ENCODE assay signal across 18 cellular contexts in genomic region chr6:160060221-160060620, GRCh38.
DNase-seq lines count a peak whose midpoint lies in the region; ATAC-seq and TF ChIP-seq lines count a peak whose summit lies in the region.
"Had no signal": no experiment of that assay in that cellular context is flagged by ENCODE, and none has a peak within 500 bp of the region (broad histone marks: within the 10 kb centered on the region; RNA-seq: fewer than 3 reads in every experiment).

No MANE protein-coding gene starts in this region.

- DNase-seq in cardiac septum (ENCODE audit: low spot score), result peak; percentile 62
- no peak for DNase-seq in right cardiac atrium
- no peak for DNase-seq in GM23338 (ENCODE audit: low spot score)
- DNase-seq in neural crest cell (ENCODE audit: low read depth, low spot score), result no peak
- DNase-seq in brain microvascular endothelial cell, result no peak
- no peak for DNase-seq in activated CD4-positive, alpha-beta memory T cell treated with anti-CD3 and anti-CD28 coated beads for 36 hours
- no peak for DNase-seq in activated T-cell treated with anti-CD3 and anti-CD28 coated beads, Interleukin-2, amount 50 U/mL, for 48 hours
- DNase-seq: 8988T; CD4-positive, alpha-beta memory T cell; DMS153; DMS79; GDM1; GOT3; H7; HFFc6 had no signal

- H3K27ac Mint-ChIP-seq in GM23338 (peak overlapping the region; percentile 50), neural crest cell (ENCODE audit: unreplicated experiment) (peak overlapping the region; percentile 63)
- H3K27ac Mint-ChIP-seq in activated CD4-positive, alpha-beta memory T cell treated with anti-CD3 and anti-CD28 coated beads for 36 hours, result no peak overlapping the region
- H3K27ac Mint-ChIP-seq: HFFc6 had no signal

- POLR2A ChIA-PET in activated CD4-positive, alpha-beta memory T cell treated with anti-CD3 and anti-CD28 coated beads for 36 hours (lab: Charles Lee), result no interaction called here

- in situ Hi-C loops in brain microvascular endothelial cell (cut with HindIII; ENCODE audit: low pct_ligation_motif_present, low sequenced_read_pairs), result no loop called here

- H3K36me3 ChIP-seq in GM23338 (ENCODE audit: insufficient read depth) (peaks cover 24% of the 10 kb centered on the region), brain microvascular endothelial cell (replicated peaks) (peaks cover 73% of the 10 kb centered on the region)

- H3K9me3 ChIP-seq in right cardiac atrium (ENCODE audit: control insufficient read depth, low read length), result no peaks in the 10 kb centered on the region
- H3K9me3 ChIP-seq: BLaER1 had no signal

- no peaks in the 10 kb centered on the region for H3K9me2 ChIP-seq in GM23338 (ENCODE audit: insufficient read depth)

- H2AFZ ChIP-seq in GM23338, result no peak overlapping the region

- intact Hi-C loops in cardiac septum (cut with DNase I) (no loop called here), right cardiac atrium (cut with DNase I) (no loop called here)
- intact Hi-C loops in activated CD4-positive, alpha-beta memory T cell treated with anti-CD3 and anti-CD28 coated beads for 36 hours (cut with micrococcal nuclease), result no loop called here

- H3K27me3 ChIP-seq in right cardiac atrium (ENCODE audit: control insufficient read depth, insufficient read depth) (no peaks in the 10 kb centered on the region), GM23338 (ENCODE audit: insufficient read depth) (no peaks in the 10 kb centered on the region), brain microvascular endothelial cell (replicated peaks) (no peaks in the 10 kb centered on the region)
- H3K27me3 ChIP-seq: BLaER1 had no signal

- H3K79me2 ChIP-seq in GM23338 (replicated peaks; ENCODE audit: insufficient read depth), result no peaks in the 10 kb centered on the region

- CTCF ChIA-PET in activated CD4-positive, alpha-beta memory T cell treated with anti-CD3 and anti-CD28 coated beads for 36 hours (lab: Charles Lee), result no interaction called here

- H3K4me3 ChIP-seq in right cardiac atrium (ENCODE audit: low read length) (no peak overlapping the region), GM23338 (no peak overlapping the region), brain microvascular endothelial cell (ENCODE audit: low read depth, low read length) (no peak overlapping the region)
- H3K4me3 ChIP-seq: BLaER1 had no signal

- no peak overlapping the region for H3K27ac ChIP-seq in right cardiac atrium (ENCODE audit: low read length)
- H3K27ac ChIP-seq in GM23338 (ENCODE audit: low read depth), result no peak overlapping the region
- no peak overlapping the region for H3K27ac ChIP-seq in brain microvascular endothelial cell
- H3K27ac ChIP-seq: BLaER1 had no signal

- no peaks in the 10 kb centered on the region for H3F3A ChIP-seq in GM23338 (replicated peaks; ENCODE audit: low read depth)

- H3K4me1 Mint-ChIP-seq in GM23338 (no peaks in the 10 kb centered on the region; the same call in 2 of the 3 replicates), neural crest cell (no peaks in the 10 kb centered on the region)
- no peaks in the 10 kb centered on the region for H3K4me1 Mint-ChIP-seq in activated CD4-positive, alpha-beta memory T cell treated with anti-CD3 and anti-CD28 coated beads for 36 hours (ENCODE audit: low read depth)
- H3K4me1 Mint-ChIP-seq: CD14-positive monocyte had no signal

- H3K4me3 Mint-ChIP-seq in GM23338, result no peak overlapping the region
- no peak overlapping the region for H3K4me3 Mint-ChIP-seq in neural crest cell
- no peak overlapping the region for H3K4me3 Mint-ChIP-seq in activated CD4-positive, alpha-beta memory T cell treated with anti-CD3 and anti-CD28 coated beads for 36 hours
- H3K4me3 Mint-ChIP-seq: CD14-positive monocyte; CD4-positive, alpha-beta memory T cell; HFFc6 had no signal

- no peaks in the 10 kb centered on the region for H3K27me3 Mint-ChIP-seq in GM23338 (ENCODE audit: insufficient read depth, low read depth, poor library complexity)
- no peaks in the 10 kb centered on the region for H3K27me3 Mint-ChIP-seq in neural crest cell (ENCODE audit: low read depth)
- no peaks in the 10 kb centered on the region for H3K27me3 Mint-ChIP-seq in activated CD4-positive, alpha-beta memory T cell treated with anti-CD3 and anti-CD28 coated beads for 36 hours
- H3K27me3 Mint-ChIP-seq: CD4-positive, alpha-beta memory T cell had no signal

- no peaks in the 10 kb centered on the region for H3K4me1 ChIP-seq in right cardiac atrium (ENCODE audit: control insufficient read depth, insufficient read depth, low read length)
- no peaks in the 10 kb centered on the region for H3K4me1 ChIP-seq in GM23338 (ENCODE audit: insufficient read depth)

- H4K20me1 ChIP-seq in GM23338 (replicated peaks; ENCODE audit: insufficient read depth), result no peaks in the 10 kb centered on the region

- ATAC-seq in right cardiac atrium (no peak), GM23338 (no peak)
- ATAC-seq: HCT116 had no signal

- H3K36me3 Mint-ChIP-seq in GM23338 (ENCODE audit: low read depth), result peaks cover 83% of the 10 kb centered on the region
- H3K36me3 Mint-ChIP-seq in neural crest cell (ENCODE audit: low read depth), result peaks cover 40% of the 10 kb centered on the region
- peaks cover 54% of the 10 kb centered on the region for H3K36me3 Mint-ChIP-seq in activated CD4-positive, alpha-beta memory T cell treated with anti-CD3 and anti-CD28 coated beads for 36 hours

- WGBS in right cardiac atrium, result 95% methylated on average over 11 of the region's 11 CpGs

- TF ChIP-seq CTCF in GM23338 (conservative IDR thresholded peaks at IDR 0.05; ENCODE audit: low read depth in 2 of 2), result no peak
- TF ChIP-seq CTCF in neural crest cell (conservative IDR thresholded peaks at IDR 0.05), result no peak
- TF ChIP-seq CTCF in brain microvascular endothelial cell (IDR thresholded peaks at IDR 0.05; ENCODE audit: low read depth, low read length, missing control alignments), result no peak

- H3K4me2 ChIP-seq in GM23338, result no peak overlapping the region
- H3K4me2 ChIP-seq: BLaER1 had no signal

- no peaks in the 10 kb centered on the region; the same call in 2 of the 3 replicates for H3K9me3 Mint-ChIP-seq in GM23338
- no peaks in the 10 kb centered on the region for H3K9me3 Mint-ChIP-seq in neural crest cell
- no peaks in the 10 kb centered on the region for H3K9me3 Mint-ChIP-seq in activated CD4-positive, alpha-beta memory T cell treated with anti-CD3 and anti-CD28 coated beads for 36 hours
- H3K9me3 Mint-ChIP-seq: HFFc6 had no signal

TF ChIP-seq in GM23338, 12 proteins besides CTCF, POLR2A, EP300 and RAD21:
- TF ChIP-seq STAT1 (IDR thresholded peaks at IDR 0.05; ENCODE audit: unreplicated experiment) (no peak), ZNF331 (CRISPR knock-in tag; IDR thresholded peaks at IDR 0.05; ENCODE audit: low read depth) (no peak), POLR2AphosphoS5 (IDR thresholded peaks at IDR 0.05; ENCODE audit: low read depth) (no peak), JUNB (IDR thresholded peaks at IDR 0.05; ENCODE audit: unreplicated experiment) (no peak), EZH2phosphoT487 (IDR thresholded peaks at IDR 0.05; ENCODE audit: unreplicated experiment) (no peak), NANOG (IDR thresholded peaks at IDR 0.05; ENCODE audit: borderline replicate concordance) (no peak), CREB1 (CRISPR knock-in tag; IDR thresholded peaks at IDR 0.05; ENCODE audit: low read depth) (no peak)
- TF ChIP-seq, protein P1, sequence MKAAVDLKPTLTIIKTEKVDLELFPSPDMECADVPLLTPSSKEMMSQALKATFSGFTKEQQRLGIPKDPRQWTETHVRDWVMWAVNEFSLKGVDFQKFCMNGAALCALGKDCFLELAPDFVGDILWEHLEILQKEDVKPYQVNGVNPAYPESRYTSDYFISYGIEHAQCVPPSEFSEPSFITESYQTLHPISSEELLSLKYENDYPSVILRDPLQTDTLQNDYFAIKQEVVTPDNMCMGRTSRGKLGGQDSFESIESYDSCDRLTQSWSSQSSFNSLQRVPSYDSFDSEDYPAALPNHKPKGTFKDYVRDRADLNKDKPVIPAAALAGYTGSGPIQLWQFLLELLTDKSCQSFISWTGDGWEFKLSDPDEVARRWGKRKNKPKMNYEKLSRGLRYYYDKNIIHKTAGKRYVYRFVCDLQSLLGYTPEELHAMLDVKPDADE (IDR thresholded peaks at IDR 0.05), result no peak
